Comparison of ENCODE assay signal across 2 cellular contexts in the genomic region with DNA sequence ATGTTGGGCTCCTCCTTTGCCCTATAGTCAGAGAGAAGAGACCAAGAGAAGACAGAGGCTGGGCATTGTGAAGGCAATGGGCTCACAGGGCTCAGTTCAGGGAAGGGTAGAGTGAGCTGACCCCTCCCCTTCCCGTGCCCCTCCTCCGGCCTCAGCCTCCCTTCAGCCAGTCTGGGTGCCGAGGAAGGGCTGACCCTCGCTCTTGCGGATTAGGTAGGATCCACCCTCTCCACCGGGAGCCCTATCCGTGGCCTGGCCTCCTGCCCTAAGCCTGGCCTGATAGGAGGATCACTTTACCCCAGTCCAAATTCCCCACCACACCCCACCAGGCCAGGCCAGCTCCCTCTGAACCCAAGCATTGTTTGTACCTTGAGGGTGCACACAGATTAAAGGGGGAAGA.
TF ChIP-seq lines count a peak whose summit lies in the region.

No MANE protein-coding gene starts in this region.

TF ChIP-seq in HepG2, 621 proteins besides CTCF, POLR2A, EP300 and RAD21:
- TF ChIP-seq ZNF598 (CRISPR knock-in tag; IDR thresholded peaks at IDR 0.05; ENCODE audit: borderline replicate concordance) = 0 out of 2 replicates have a peak, but pooled peaks have one; percentile 46
- no peak for TF ChIP-seq THAP11 (CRISPR knock-in tag; IDR thresholded peaks at IDR 0.05)
- TF ChIP-seq ZNF629 (CRISPR knock-in tag; conservative IDR thresholded peaks at IDR 0.05) = peak; percentile 80
- TF ChIP-seq, protein P1, sequence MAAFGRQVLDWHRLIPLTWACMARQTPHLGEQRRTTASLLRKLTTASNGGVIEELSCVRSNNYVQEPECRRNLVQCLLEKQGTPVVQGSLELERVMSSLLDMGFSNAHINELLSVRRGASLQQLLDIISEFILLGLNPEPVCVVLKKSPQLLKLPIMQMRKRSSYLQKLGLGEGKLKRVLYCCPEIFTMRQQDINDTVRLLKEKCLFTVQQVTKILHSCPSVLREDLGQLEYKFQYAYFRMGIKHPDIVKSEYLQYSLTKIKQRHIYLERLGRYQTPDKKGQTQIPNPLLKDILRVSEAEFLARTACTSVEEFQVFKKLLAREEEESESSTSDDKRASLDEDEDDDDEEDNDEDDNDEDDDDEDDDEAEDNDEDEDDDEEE (CRISPR knock-in tag; IDR thresholded peaks at IDR 0.05) = no peak
- TF ChIP-seq ZNF788 (CRISPR knock-in tag; IDR thresholded peaks at IDR 0.05; ENCODE audit: borderline replicate concordance) = peak; percentile 40; the same call in 1 of the 2 replicates
- TF ChIP-seq NR2F6 (IDR thresholded peaks at IDR 0.05) = peak; percentile 12; the same call in 1 of the 2 replicates
- no peak for TF ChIP-seq NR2F6 (CRISPR knock-in tag; IDR thresholded peaks at IDR 0.05)
- TF ChIP-seq ZNF770 (CRISPR knock-in tag; IDR thresholded peaks at IDR 0.05) = 0 out of 2 replicates have a peak, but pooled peaks have one; percentile 17

TF ChIP-seq in WTC11, 78 proteins besides CTCF, POLR2A, EP300 and RAD21:
- TF ChIP-seq, protein P2, sequence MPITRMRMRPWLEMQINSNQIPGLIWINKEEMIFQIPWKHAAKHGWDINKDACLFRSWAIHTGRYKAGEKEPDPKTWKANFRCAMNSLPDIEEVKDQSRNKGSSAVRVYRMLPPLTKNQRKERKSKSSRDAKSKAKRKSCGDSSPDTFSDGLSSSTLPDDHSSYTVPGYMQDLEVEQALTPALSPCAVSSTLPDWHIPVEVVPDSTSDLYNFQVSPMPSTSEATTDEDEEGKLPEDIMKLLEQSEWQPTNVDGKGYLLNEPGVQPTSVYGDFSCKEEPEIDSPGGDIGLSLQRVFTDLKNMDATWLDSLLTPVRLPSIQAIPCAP (CRISPR knock-in tag; IDR thresholded peaks at IDR 0.05) = no peak
- TF ChIP-seq CREM (CRISPR knock-in tag; IDR thresholded peaks at IDR 0.05) = no peak
- no peak for TF ChIP-seq ZNF232 (CRISPR knock-in tag; IDR thresholded peaks at IDR 0.05)
- 0 out of 2 replicates have a peak, but pooled peaks have one; percentile 43 for TF ChIP-seq ZNF121 (CRISPR knock-in tag; IDR thresholded peaks at IDR 0.05)
- TF ChIP-seq ETV6 (CRISPR knock-in tag; IDR thresholded peaks at IDR 0.05) = 0 out of 2 replicates have a peak, but pooled peaks have one; percentile 27
TF ChIP-seq in WTC11: peak in this region for 2.
